8 cellular contexts compared by ENCODE assay signal in the genomic region with DNA sequence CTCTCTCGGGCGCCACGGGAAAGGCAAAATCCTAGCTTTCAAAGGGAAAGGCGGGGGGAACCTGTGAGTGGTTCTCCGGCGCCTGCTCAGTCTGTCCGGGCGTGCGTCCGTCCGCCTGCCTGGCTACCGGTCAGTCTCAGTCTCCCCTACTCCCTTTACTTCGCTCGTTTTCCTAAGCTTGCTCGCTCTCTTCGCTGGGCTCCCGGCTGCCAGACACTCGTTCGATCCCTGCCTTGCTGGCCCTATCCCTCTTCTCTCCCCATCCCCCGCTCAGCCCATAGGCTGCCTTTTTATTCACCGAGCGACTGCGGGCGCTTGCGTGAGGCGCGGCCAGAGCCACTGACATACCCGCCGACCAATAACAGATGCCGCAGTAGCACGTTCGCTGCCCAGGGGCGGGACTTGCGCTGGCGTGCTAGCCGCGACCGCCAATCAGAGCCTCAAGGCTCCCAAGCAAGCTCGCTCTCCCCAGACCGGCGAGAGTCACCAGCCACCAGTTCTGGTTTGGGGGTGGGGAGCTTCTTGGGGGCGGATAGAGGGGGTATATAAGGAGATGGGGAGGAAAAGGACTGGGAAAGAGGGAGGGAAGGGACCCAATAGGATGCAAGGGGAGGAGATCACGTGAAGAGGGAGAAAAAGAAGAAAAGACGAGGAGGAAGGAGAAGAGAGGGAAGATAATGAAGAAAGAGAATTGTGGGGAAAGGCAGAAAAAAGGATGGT. TPM values are rescaled to one million over a fixed set of nuclear protein-coding genes. Genes with fewer than 3 reads are reported as not detected.
DNase-seq lines count a peak whose midpoint lies in the region; ATAC-seq, FAIRE-seq and TF ChIP-seq lines count a peak whose summit lies in the region.

No MANE protein-coding gene starts in this region.

- peak; percentile 59 for FAIRE-seq in HepG2 (lab: Jason Lieb, UNC)

- in situ Hi-C loops in HepG2 (cut with HindIII; ENCODE audit: extremely low pct_ligation_motif_present, low pct_unique_long_range_greater_than_20kb) = no loop called here

- peak overlapping the region; percentile 75 for H3K4me2 ChIP-seq in HepG2 (ENCODE audit: low read depth, low read length)

- no peak for TF ChIP-seq EP300 in HepG2 (IDR thresholded peaks at IDR 0.05; ENCODE audit: low read depth in 2 of 2, low read length in 2 of 2)
- no peak for TF ChIP-seq EP300 in HepG2 (CRISPR knock-in tag; IDR thresholded peaks at IDR 0.05; ENCODE audit: borderline replicate concordance)

- H3K9ac ChIP-seq in HepG2 (ENCODE audit: insufficient read depth, low read depth, low read length) = peak overlapping the region; percentile 46; the same call in 1 of the 2 replicates

- H2AFZ ChIP-seq in HepG2 (ENCODE audit: low read length) = no peak overlapping the region

- no peaks in the 10 kb centered on the region for H3K36me3 ChIP-seq in HepG2 (replicated peaks in 1 of 2; ENCODE audit: control insufficient read depth in 1 of 2, insufficient read depth in 2 of 2, low read length in 2 of 2)

- WGBS in HepG2 (ENCODE audit: low lambda C conversion rate) = 2% methylated on average over 7 of the region's 44 CpGs

- H4K20me1 ChIP-seq in HepG2 (ENCODE audit: insufficient read depth, low read length) = no peaks in the 10 kb centered on the region

- BruUV-seq in HepG2 (replicated peaks; lab: Mats Ljungman, UMichigan) = no TSS peak

- intact Hi-C loops in HepG2 (cut with micrococcal nuclease; ENCODE audit: unreplicated experiment) = no loop called here

- H3K9me3 ChIP-seq in HepG2 (ENCODE audit: low read length) = no peaks in the 10 kb centered on the region

- TF ChIP-seq POLR2A in HepG2 (IDR thresholded peaks at IDR 0.05; ENCODE audit: insufficient read depth in 1 of 2, low read depth in 2 of 2, low read length in 2 of 2) = no peak

- no peak for TF ChIP-seq RAD21 in HepG2 (CRISPR knock-in tag; IDR thresholded peaks at IDR 0.05)

- H3K4me1 ChIP-seq in HepG2 (ENCODE audit: insufficient read depth, low read length) = 0 out of 2 replicates have a peak, but pooled peaks cover 5% of the 10 kb centered on the region

- CTCF ChIA-PET in HepG2 (lab: Yijun Ruan, JAX; ENCODE audit: low intra/inter-chr PET ratio, low total read pairs) = no interaction called here

- ATAC-seq in GM19372 (IDR thresholded peaks at IDR 0.05; ENCODE audit: low read depth, unreplicated experiment) (peak; percentile 97), HG03521 (IDR thresholded peaks at IDR 0.05; ENCODE audit: unreplicated experiment) (peak; percentile 96), HepG2 (peak; percentile 99)

- H3K27ac ChIP-seq in C4-2B = peak overlapping the region; percentile 98
- H3K27ac ChIP-seq in HepG2 (ENCODE audit: extremely low read length, insufficient read depth, low read length) = peak overlapping the region; percentile 38

- DNase-seq in NCI-H774 (lab: John Stamatoyannopoulos, UW) (peak; percentile 85), dermis blood vessel endothelial cell (peak; percentile 94), HepG2 (ENCODE audit: low spot score) (peak; percentile 61)
- DNase-seq in activated CD4-positive, alpha-beta T cell treated with anti-CD3 and anti-CD28 coated beads, Interleukin-2, amount 50 U/mL, for 48 hours = peak; percentile 80 to 86
- peak; percentile 65 to 69 for DNase-seq in stimulated activated CD4-positive, alpha-beta T cell treated with anti-CD3 and anti-CD28 coated beads, Interleukin-2, amount 100 ng/mL, for 48 hours

- peak overlapping the region; percentile 34 to 73 (median 64) for H3K4me3 ChIP-seq in HepG2 (replicated peaks in 1 of 3; ENCODE audit: insufficient read depth in 1 of 3, low read depth in 2 of 3, low read length in 3 of 3)

- no peaks in the 10 kb centered on the region for H3K27me3 ChIP-seq in HepG2 (ENCODE audit: control insufficient read depth in 1 of 2, insufficient read depth in 2 of 2, low read length in 2 of 2)

- TF ChIP-seq CTCF in C4-2B (conservative IDR thresholded peaks at IDR 0.05) (no peak), HepG2 (CRISPR knock-in tag; IDR thresholded peaks at IDR 0.05) (no peak)

- POLR2A ChIA-PET in HepG2 (lab: Yijun Ruan, JAX) = no interaction called here

- H3K79me2 ChIP-seq in HepG2 (ENCODE audit: insufficient read depth, low read length) = no peaks in the 10 kb centered on the region

TF ChIP-seq in HepG2, 621 proteins besides CTCF, POLR2A, EP300 and RAD21 (continues in another document):
- TF ChIP-seq MBNL3 (CRISPR knock-in tag; conservative IDR thresholded peaks at IDR 0.05) = no peak
- peak; percentile 93 for TF ChIP-seq SP2 (CRISPR knock-in tag; IDR thresholded peaks at IDR 0.05)
- TF ChIP-seq, protein P1, sequence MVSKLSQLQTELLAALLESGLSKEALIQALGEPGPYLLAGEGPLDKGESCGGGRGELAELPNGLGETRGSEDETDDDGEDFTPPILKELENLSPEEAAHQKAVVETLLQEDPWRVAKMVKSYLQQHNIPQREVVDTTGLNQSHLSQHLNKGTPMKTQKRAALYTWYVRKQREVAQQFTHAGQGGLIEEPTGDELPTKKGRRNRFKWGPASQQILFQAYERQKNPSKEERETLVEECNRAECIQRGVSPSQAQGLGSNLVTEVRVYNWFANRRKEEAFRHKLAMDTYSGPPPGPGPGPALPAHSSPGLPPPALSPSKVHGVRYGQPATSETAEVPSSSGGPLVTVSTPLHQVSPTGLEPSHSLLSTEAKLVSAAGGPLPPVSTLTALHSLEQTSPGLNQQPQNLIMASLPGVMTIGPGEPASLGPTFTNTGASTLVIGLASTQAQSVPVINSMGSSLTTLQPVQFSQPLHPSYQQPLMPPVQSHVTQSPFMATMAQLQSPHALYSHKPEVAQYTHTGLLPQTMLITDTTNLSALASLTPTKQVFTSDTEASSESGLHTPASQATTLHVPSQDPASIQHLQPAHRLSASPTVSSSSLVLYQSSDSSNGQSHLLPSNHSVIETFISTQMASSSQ (IDR thresholded peaks at IDR 0.05; ENCODE audit: low read depth) = no peak
- TF ChIP-seq, protein P1 (CRISPR knock-in tag; IDR thresholded peaks at IDR 0.05; ENCODE audit: borderline replicate concordance) = no peak
- no peak for TF ChIP-seq ZNF878 (CRISPR knock-in tag; IDR thresholded peaks at IDR 0.05)
- 0 out of 2 replicates have a peak, but pooled peaks have one; percentile 27 for TF ChIP-seq CHD2 (IDR thresholded peaks at IDR 0.05; ENCODE audit: low read depth, low read length)
- no peak for TF ChIP-seq ZNF598 (CRISPR knock-in tag; IDR thresholded peaks at IDR 0.05; ENCODE audit: borderline replicate concordance)
- TF ChIP-seq ZNF180 (CRISPR knock-in tag; IDR thresholded peaks at IDR 0.05; ENCODE audit: borderline replicate concordance, low read depth) = no peak
- TF ChIP-seq ZNF549 (CRISPR knock-in tag; IDR thresholded peaks at IDR 0.05) = no peak
- TF ChIP-seq ZNF790 (CRISPR knock-in tag; IDR thresholded peaks at IDR 0.05; ENCODE audit: borderline replicate concordance) = no peak
- TF ChIP-seq THAP11 (CRISPR knock-in tag; IDR thresholded peaks at IDR 0.05) = 0 out of 2 replicates have a peak, but pooled peaks have one; percentile 14
- TF ChIP-seq ZNF547 (CRISPR knock-in tag; IDR thresholded peaks at IDR 0.05) = no peak
- no peak for TF ChIP-seq PHF21A (CRISPR knock-in tag; IDR thresholded peaks at IDR 0.05)
- TF ChIP-seq MXI1 (IDR thresholded peaks at IDR 0.05; ENCODE audit: borderline replicate concordance, low read depth, low read length) = no peak

RNA-seq across cellular contexts. Expression of gene ARHGEF9, which starts 30.0 kb away (rescaled TPM):
- 10.6 and 13.7 TPM in 2 replicates for total RNA-seq in dermis blood vessel endothelial cell
- total RNA-seq in HepG2 (2016; rRNA removed; fragmentation: Illumina TruSeq; extraction: Trizol) = 1.8 and 2.0 TPM in 2 replicates
- 1.5 and 1.8 TPM in 2 replicates for total RNA-seq in HepG2 (2016; cell fraction: cytosol; rRNA removed; fragmentation: Illumina TruSeq; extraction: Trizol; ENCODE audit: low read depth)
- total RNA-seq in HepG2 (2016; cell fraction: insoluble cytoplasmic fraction; rRNA removed; fragmentation: Illumina TruSeq; extraction: Trizol) = 0.88 and 1.8 TPM in 2 replicates
- total RNA-seq in HepG2 (2016; cell fraction: membrane; rRNA removed; fragmentation: Illumina TruSeq; extraction: Trizol) = 0.80 and 2.1 TPM in 2 replicates
- 1.3 and 2.9 TPM in 2 replicates for total RNA-seq in HepG2 (2016; cell fraction: nucleus; rRNA removed; fragmentation: Illumina TruSeq; extraction: Trizol)
- 0.67 and 0.91 TPM in 2 replicates for polyA plus RNA-seq in HepG2 (2011; rRNA removed)
- 0.36 and 0.63 TPM in 2 replicates for polyA plus RNA-seq in HepG2 (2011; cell fraction: cytosol; rRNA removed)
- 1.00 and 1.4 TPM in 2 replicates for polyA plus RNA-seq in HepG2 (2011; cell fraction: nucleus; rRNA removed)
- polyA plus RNA-seq in HepG2 (2012) = 0.51 and 1.3 TPM in 2 replicates
- polyA plus RNA-seq in HepG2 (2016; cell fraction: cytosol; fragmentation: Illumina TruSeq; extraction: Trizol; ENCODE audit: low read depth) = 0.46 and 0.60 TPM in 2 replicates
- polyA plus RNA-seq in HepG2 (2016; cell fraction: insoluble cytoplasmic fraction; fragmentation: Illumina TruSeq; extraction: Trizol; ENCODE audit: low read depth) = 0.85 and 1.3 TPM in 2 replicates
- polyA plus RNA-seq in HepG2 (2016; cell fraction: membrane; fragmentation: Illumina TruSeq; extraction: Trizol; ENCODE audit: low read depth) = 0.63 and 0.65 TPM in 2 replicates
- 2.7 TPM in 2 replicates for polyA plus RNA-seq in HepG2 (2016; cell fraction: nucleus; fragmentation: Illumina TruSeq; extraction: Trizol; ENCODE audit: insufficient read depth, low read depth)
- polyA minus RNA-seq in HepG2 (2011; rRNA and poly(A)+ RNA removed; ENCODE audit: low replicate concordance) = 0.19 and 2.0 TPM in 2 replicates
- polyA minus RNA-seq in HepG2 (2011; cell fraction: cytosol; rRNA and poly(A)+ RNA removed) = 0.30 TPM in 1 of 2 replicates, not detected in the other
- polyA minus RNA-seq in HepG2 (2011; cell fraction: nucleus; rRNA and poly(A)+ RNA removed) = 2.1 and 2.3 TPM in 2 replicates

Comparison
In these comparisons a context has a peak if more than half of its experiments do, and no peak if none do; other contexts are left out.
1. Peak in every context shown above with its lines: DNase-seq, ATAC-seq, H3K4me3 ChIP-seq and H3K27ac ChIP-seq.